8 cellular contexts compared by ENCODE assay signal in genomic region chr6:90103056-90103793, GRCh38.
DNase-seq lines count a peak whose midpoint lies in the region; ATAC-seq and TF ChIP-seq lines count a peak whose summit lies in the region.

No MANE protein-coding gene starts in this region.

- no peaks in the 10 kb centered on the region for H3K9me3 ChIP-seq in ascending aorta

- peaks cover 0 to 4% of the 10 kb centered on the region in 2 donors for H3K36me3 Mint-ChIP-seq in CD14-positive monocyte
- H3K36me3 Mint-ChIP-seq in activated CD8-positive, alpha-beta T cell treated with anti-CD3 and anti-CD28 coated beads, Interleukin-2, amount 10 ng/mL, durations not matched to agents 7 days and 5 days (ENCODE audit: low read depth), result peaks cover 41% of the 10 kb centered on the region

- no peaks in the 10 kb centered on the region for H3K27me3 Mint-ChIP-seq in CD14-positive monocyte (ENCODE audit: low read depth in 3 of 3)
- no peaks in the 10 kb centered on the region for H3K27me3 Mint-ChIP-seq in activated CD8-positive, alpha-beta T cell treated with anti-CD3 and anti-CD28 coated beads, Interleukin-2, amount 10 ng/mL, durations not matched to agents 7 days and 5 days (ENCODE audit: low read depth)

- POLR2A ChIA-PET in activated CD8-positive, alpha-beta T cell treated with anti-CD3 and anti-CD28 coated beads, Interleukin-2, amount 10 ng/mL, durations not matched to agents 7 days and 5 days (lab: Charles Lee), result interaction anchor here (0.6 kb wide), 1 partner anchor 21 kb away, joined by 3 read pairs; no protein-coding TSS in a partner anchor

- H3K4me3 Mint-ChIP-seq in CD14-positive monocyte, result peak overlapping the region; percentile 50 to 66
- peak overlapping the region; percentile 50 for H3K4me3 Mint-ChIP-seq in activated CD8-positive, alpha-beta T cell treated with anti-CD3 and anti-CD28 coated beads, Interleukin-2, amount 10 ng/mL, durations not matched to agents 7 days and 5 days

- no peaks in the 10 kb centered on the region for H3K36me3 ChIP-seq in ascending aorta

- TF ChIP-seq CTCF in CD14-positive monocyte (IDR thresholded peaks at IDR 0.05), result no peak
- TF ChIP-seq CTCF in ascending aorta (IDR thresholded peaks at IDR 0.05), result no peak

- H3K9me3 Mint-ChIP-seq in CD14-positive monocyte, result peaks cover 0 to 1% (median 0%) of the 10 kb centered on the region in 7 donors
- peaks cover 6% of the 10 kb centered on the region for H3K9me3 Mint-ChIP-seq in activated CD8-positive, alpha-beta T cell treated with anti-CD3 and anti-CD28 coated beads, Interleukin-2, amount 10 ng/mL, durations not matched to agents 7 days and 5 days (ENCODE audit: insufficient read depth)

- peaks cover 78% of the 10 kb centered on the region for H3K4me1 Mint-ChIP-seq in CD14-positive monocyte
- H3K4me1 Mint-ChIP-seq in activated CD8-positive, alpha-beta T cell treated with anti-CD3 and anti-CD28 coated beads, Interleukin-2, amount 10 ng/mL, durations not matched to agents 7 days and 5 days (ENCODE audit: low read depth), result peaks cover 78% of the 10 kb centered on the region

- CTCF ChIA-PET in activated CD8-positive, alpha-beta T cell treated with anti-CD3 and anti-CD28 coated beads, Interleukin-2, amount 10 ng/mL, durations not matched to agents 7 days and 5 days (lab: Charles Lee), result interaction anchor here (1.0 kb wide), 1 partner anchor 9 kb away, joined by 3 read pairs; no protein-coding TSS in a partner anchor

- intact Hi-C loops in CD14-positive monocyte (cut with micrococcal nuclease), result loop anchor here in 1 of 2 donors (10.0 kb wide), 1 partner anchor 758 kb away; no protein-coding TSS in a partner anchor
- intact Hi-C loops in left ventricle myocardium superior (cut with micrococcal nuclease), result no loop called here
- intact Hi-C loops in ascending aorta (cut with DNase I), result loop anchor here (2.0 kb wide), 1 partner anchor 54 kb away; no protein-coding TSS in a partner anchor

- H3K27me3 ChIP-seq in ascending aorta, result no peaks in the 10 kb centered on the region

- H3K27ac Mint-ChIP-seq in CD14-positive monocyte, result peak overlapping the region; percentile 76 to 94 (median 82)
- H3K27ac Mint-ChIP-seq in activated CD8-positive, alpha-beta T cell treated with anti-CD3 and anti-CD28 coated beads, Interleukin-2, amount 10 ng/mL, durations not matched to agents 7 days and 5 days, result peak overlapping the region; percentile 18

- peak; percentile 65 for DNase-seq in CD14-positive monocyte (ENCODE audit: low spot score)
- no peak for DNase-seq in activated CD8-positive, alpha-beta T cell treated with anti-CD3 and anti-CD28 coated beads, Interleukin-2, amount 10 ng/mL, durations not matched to agents 7 days and 5 days
- peak in 2 of 3 donors; percentile 19 to 22 for DNase-seq in stimulated activated CD4-positive, alpha-beta T cell treated with anti-CD3 and anti-CD28 coated beads, TNF-alpha, amount 100 ng/mL, for 48 hours (ENCODE audit: low read depth in 3 of 3)
- no peak for DNase-seq in left ventricle myocardium superior
- no peak for DNase-seq in putamen (ENCODE audit: low spot score)
- DNase-seq in ascending aorta (ENCODE audit: low spot score in 2 of 2), result no peak

- H3K4me3 ChIP-seq in ascending aorta, result no peak overlapping the region

- ATAC-seq in GM19043 (IDR thresholded peaks at IDR 0.05; ENCODE audit: low read depth, unreplicated experiment) (peak; percentile 59), HG03135 (IDR thresholded peaks at IDR 0.05; ENCODE audit: unreplicated experiment) (peak; percentile 69), left ventricle myocardium superior (no peak)
- no peak for ATAC-seq in activated CD8-positive, alpha-beta T cell treated with anti-CD3 and anti-CD28 coated beads, Interleukin-2, amount 10 ng/mL, durations not matched to agents 7 days and 5 days

- no peak overlapping the region for H3K27ac ChIP-seq in ascending aorta

- H3K4me1 ChIP-seq in ascending aorta, result peaks cover 0 to 17% of the 10 kb centered on the region in 2 donors

Comparison
In these comparisons a context has a peak if more than half of its experiments do, and no peak if none do; other contexts are left out.
1. DNase-seq: peak in CD14-positive monocyte (single experiment) and stimulated activated CD4-positive, alpha-beta T cell treated with anti-CD3 and anti-CD28 coated beads, TNF-alpha, amount 100 ng/mL, for 48 hours (2 of 3); none in activated CD8-positive, alpha-beta T cell treated with anti-CD3 and anti-CD28 coated beads, Interleukin-2, amount 10 ng/mL, durations not matched to agents 7 days and 5 days (single experiment), left ventricle myocardium superior (single experiment), putamen (single experiment) and ascending aorta (0 of 2).
2. ATAC-seq: peak in GM19043 (single experiment) and HG03135 (single experiment); none in activated CD8-positive, alpha-beta T cell treated with anti-CD3 and anti-CD28 coated beads, Interleukin-2, amount 10 ng/mL, durations not matched to agents 7 days and 5 days (single experiment) and left ventricle myocardium superior (single experiment).